1 cellular context compared by ENCODE assay signal in genomic region chr10:126902157-126902556, GRCh38.
TF ChIP-seq lines count a peak whose summit lies in the region.

No MANE protein-coding gene starts in this region.

TF ChIP-seq in Ishikawa, 13 proteins besides CTCF, POLR2A, EP300 and RAD21 (continued from another document):
- TF ChIP-seq NFIC (IDR thresholded peaks at IDR 0.05) = peak; percentile 93
- peak; percentile 40; the same call in 1 of the 2 replicates for TF ChIP-seq TCF12 (IDR thresholded peaks at IDR 0.05; ENCODE audit: low read depth)
- peak; percentile 45; the same call in 1 of the 2 replicates for TF ChIP-seq CEBPB (IDR thresholded peaks at IDR 0.05)
- peak; percentile 61 for TF ChIP-seq MAX (IDR thresholded peaks at IDR 0.05)
- no peak for TF ChIP-seq USF1 (IDR thresholded peaks at IDR 0.05)
- no peak for TF ChIP-seq FOXM1 (IDR thresholded peaks at IDR 0.05; ENCODE audit: borderline replicate concordance, low read depth)
- no peak for TF ChIP-seq REST (IDR thresholded peaks at IDR 0.05; ENCODE audit: low read depth)
